In genomic region chrX:127085939-127086338, GRCh38 we compare ENCODE assay signal across 24 cellular contexts.
"Had no signal": no experiment of that assay in that cellular context is flagged by ENCODE, and none has a peak within 500 bp of the region (broad histone marks: within the 10 kb centered on the region; RNA-seq: fewer than 3 reads in every experiment).

No MANE protein-coding gene starts in this region.

- DNase-seq: colonic mucosa; cortex of kidney; effector CD8-positive, alpha-beta T cell; effector memory CD8-positive, alpha-beta T cell; endodermal cell; erythroblast; esophagus squamous epithelium; foreskin fibroblast; foreskin melanocyte; gastrocnemius medialis; glutamatergic neuron; head of caudate nucleus; heart right ventricle; hippocampal formation; islet precursor cell; left cardiac atrium; left lung; left ventricle myocardium superior; lower lobe of right lung; mesenchymal stem cell; mucosa of descending colon; naive B cell; naive thymus-derived CD8-positive, alpha-beta T cell had no signal

- H3K4me3 ChIP-seq: colonic mucosa, esophagus squamous epithelium, gastrocnemius medialis, heart right ventricle, left lung, lower lobe of right lung, mucosa of descending colon had no signal

- H3K9me3 ChIP-seq: colonic mucosa, esophagus squamous epithelium, gastrocnemius medialis, heart right ventricle, left lung, lower lobe of right lung, mucosa of descending colon had no signal

- H3K36me3 ChIP-seq: colonic mucosa, esophagus squamous epithelium, gastrocnemius medialis, heart right ventricle, left lung, lower lobe of right lung had no signal

- H3K27ac ChIP-seq: colonic mucosa, epithelial cell of prostate, esophagus squamous epithelium, gastrocnemius medialis, heart right ventricle, left lung, lower lobe of right lung had no signal

- H3K4me1 ChIP-seq: colonic mucosa, esophagus squamous epithelium, gastrocnemius medialis, heart right ventricle, left lung, lower lobe of right lung had no signal

- H3K27me3 ChIP-seq: colonic mucosa, esophagus squamous epithelium, gastrocnemius medialis, heart right ventricle, left lung had no signal
